In genomic region chr9:96064838-96065481, GRCh38 we compare ENCODE assay signal across 19 cellular contexts.
DNase-seq lines count a peak whose midpoint lies in the region; ATAC-seq and TF ChIP-seq lines count a peak whose summit lies in the region.
"Had no signal": no experiment of that assay in that cellular context is flagged by ENCODE, and none has a peak within 500 bp of the region (broad histone marks: within the 10 kb centered on the region; RNA-seq: fewer than 3 reads in every experiment).

No MANE protein-coding gene starts in this region.

- no peak overlapping the region for H3K9ac ChIP-seq in PC-3 (ENCODE audit: low read length)

- H3K4me1 ChIP-seq in PC-3 (ENCODE audit: insufficient read depth, low read length) = peaks cover 9% of the 10 kb centered on the region; the same call in 1 of the 2 replicates
- H3K4me1 ChIP-seq: HAP-1 had no signal

- ATAC-seq in PC-3 = no peak
- ATAC-seq: A549, GM12878 had no signal

- CTCF ChIA-PET in PC-3 (lab: Charles Lee) = no interaction called here

- POLR2A ChIA-PET in PC-3 (lab: Charles Lee; ENCODE audit: unreplicated experiment) = no interaction called here

- no peak overlapping the region for H2AFZ ChIP-seq in PC-3 (ENCODE audit: low read length)

- H3K9me3 Mint-ChIP-seq in neural crest cell = no peaks in the 10 kb centered on the region
- H3K9me3 Mint-ChIP-seq: CD4-positive, alpha-beta T cell had no signal

- H3K9me2 ChIP-seq in PC-3 (replicated peaks; ENCODE audit: low read length) = no peaks in the 10 kb centered on the region

- DNase-seq in AG10803 (ENCODE audit: low read depth) = peak; percentile 2
- peak; percentile 14 for DNase-seq in EL
- DNase-seq in dermis blood vessel endothelial cell = peak; percentile 24
- no peak for DNase-seq in neural crest cell (ENCODE audit: low read depth, low spot score)
- no peak for DNase-seq in NCI-H2171 treated with DMSO at 0.1 percent for 48 hours (lab: John Stamatoyannopoulos, UW)
- DNase-seq in hypothalamus (lab: John Stamatoyannopoulos, UW) = no peak
- DNase-seq in NCI-H1105 treated with DMSO at 0.1 percent for 48 hours (lab: John Stamatoyannopoulos, UW) = no peak
- no peak for DNase-seq in PC-3
- DNase-seq: CD4-positive, alpha-beta T cell; GDM1; NCI-H1048; NCI-H146; NCI-H2081; NCI-H510A; NCI-H82 had no signal

- no peaks in the 10 kb centered on the region for H3K9me3 ChIP-seq in PC-3 (ENCODE audit: low read length)
- H3K9me3 ChIP-seq: A549, HAP-1 had no signal

- BruUV-seq in PC-3 (replicated peaks; lab: Mats Ljungman, UMichigan) = no TSS peak

- H3K36me3 ChIP-seq in PC-3 (ENCODE audit: low read depth, low read length) = no peaks in the 10 kb centered on the region
- H3K36me3 ChIP-seq: HAP-1 had no signal

- TF ChIP-seq CTCF in AG10803 (conservative IDR thresholded peaks at IDR 0.05; ENCODE audit: low read length) = no peak
- TF ChIP-seq CTCF in neural crest cell (conservative IDR thresholded peaks at IDR 0.05) = no peak
- TF ChIP-seq CTCF in PC-3 (conservative IDR thresholded peaks at IDR 0.05; ENCODE audit: low read depth, low read length) = no peak

- H3K4me3 Mint-ChIP-seq in neural crest cell = no peak overlapping the region
- H3K4me3 Mint-ChIP-seq: CD4-positive, alpha-beta T cell had no signal

- no peaks in the 10 kb centered on the region for H3K79me2 ChIP-seq in PC-3 (ENCODE audit: low read length)

- no peak overlapping the region for H3K4me3 ChIP-seq in AG10803 (ENCODE audit: low read length)
- H3K4me3 ChIP-seq in PC-3 (ENCODE audit: low read length) = no peak overlapping the region
- H3K4me3 ChIP-seq: A549, GM12878, HAP-1 had no signal

- H3K4me2 ChIP-seq in PC-3 (ENCODE audit: low read length) = no peak overlapping the region
- H3K4me2 ChIP-seq: A549 had no signal

- H3F3A ChIP-seq in PC-3 (ENCODE audit: low read length, unreplicated experiment) = no peaks in the 10 kb centered on the region

- no peaks in the 10 kb centered on the region for H3K36me3 Mint-ChIP-seq in neural crest cell (ENCODE audit: low read depth)

- H3K27me3 ChIP-seq in PC-3 (ENCODE audit: low read length) = no peaks in the 10 kb centered on the region

- peak overlapping the region; percentile 92 for H3K27ac Mint-ChIP-seq in neural crest cell (ENCODE audit: unreplicated experiment)
- H3K27ac Mint-ChIP-seq: CD4-positive, alpha-beta T cell had no signal

- no peaks in the 10 kb centered on the region for H3K27me3 Mint-ChIP-seq in neural crest cell (ENCODE audit: low read depth)
- H3K27me3 Mint-ChIP-seq: CD4-positive, alpha-beta T cell had no signal

- H3K4me1 Mint-ChIP-seq in neural crest cell = peaks cover 28% of the 10 kb centered on the region

- intact Hi-C loops in PC-3 (cut with micrococcal nuclease) = loop anchor here (10.0 kb wide), 1 partner anchor 320 kb away; no protein-coding TSS in a partner anchor

- no peaks in the 10 kb centered on the region for H4K20me1 ChIP-seq in PC-3 (ENCODE audit: low read length)

- H3K27ac ChIP-seq in PC-3 (ENCODE audit: low read length) = no peak overlapping the region
- H3K27ac ChIP-seq: HL-60 had no signal

Comparison
In these comparisons a context has a peak if more than half of its experiments do, and no peak if none do; other contexts are left out.
1. DNase-seq: peak in AG10803 (single experiment), EL (single experiment) and dermis blood vessel endothelial cell (single experiment); none in neural crest cell (single experiment), NCI-H2171 treated with DMSO at 0.1 percent for 48 hours (single experiment), hypothalamus (0 of 51), NCI-H1105 treated with DMSO at 0.1 percent for 48 hours (single experiment) and PC-3 (single experiment).